In genomic region chr17:79559111-79559887, GRCh38 we compare ENCODE assay signal across 15 cellular contexts. TPM values are rescaled to one million over a fixed set of nuclear protein-coding genes. Genes with fewer than 3 reads are reported as not detected.
A peak's percentile ranks its signal among the peaks of the same experiment; 100 is the strongest.
DNase-seq lines count a peak whose midpoint lies in the region; ATAC-seq and TF ChIP-seq lines count a peak whose summit lies in the region.
"Had no signal": no experiment of that assay in that cellular context is flagged by ENCODE, and none has a peak within 500 bp of the region (broad histone marks: within the 10 kb centered on the region; RNA-seq: fewer than 3 reads in every experiment).

No MANE protein-coding gene starts in this region.

- H3K9ac ChIP-seq in BLaER1 (no peak overlapping the region), neural progenitor cell (no peak overlapping the region)
- H3K9ac ChIP-seq in BLaER1 treated with 17β-estradiol and CSF1 and Interleukin-3, amounts not matched to agents 10 nM and 100 nM, result no peak overlapping the region

- TF ChIP-seq CTCF in chondrocyte (IDR thresholded peaks at IDR 0.05), result no peak
- TF ChIP-seq CTCF in neural progenitor cell (IDR thresholded peaks at IDR 0.05), result no peak
- TF ChIP-seq CTCF in thyroid gland (IDR thresholded peaks at IDR 0.05), result no peak
- no peak for TF ChIP-seq CTCF in tibial artery (IDR thresholded peaks at IDR 0.05)

- H3K79me2 ChIP-seq in neural progenitor cell (ENCODE audit: low read depth), result no peaks in the 10 kb centered on the region

- H3K4me2 ChIP-seq in BLaER1 (peak overlapping the region; percentile 51; the same call in 1 of the 2 replicates), neural progenitor cell (no peak overlapping the region)
- peak overlapping the region in 6 of 11 experiments; percentile 29 to 65 (median 51); a peak in 9 of 22 replicates for H3K4me2 ChIP-seq in BLaER1 treated with 17β-estradiol and CSF1 and Interleukin-3, amounts not matched to agents 10 nM and 100 nM
- H3K4me2 ChIP-seq: A549 had no signal

- no peak for ATAC-seq in GM21723 (IDR thresholded peaks at IDR 0.05; ENCODE audit: unreplicated experiment)
- ATAC-seq: A549 had no signal

- H3K36me3 Mint-ChIP-seq in chondrocyte (ENCODE audit: low read depth) (no peaks in the 10 kb centered on the region), neural progenitor cell (no peaks in the 10 kb centered on the region)

- H3K4me1 ChIP-seq in BLaER1 (peaks cover 76% of the 10 kb centered on the region), neural progenitor cell (peaks cover 9% of the 10 kb centered on the region), thyroid gland (no peaks in the 10 kb centered on the region), tibial artery (no peaks in the 10 kb centered on the region)
- peaks cover 59 to 78% (median 74%) of the 10 kb centered on the region in 10 experiments for H3K4me1 ChIP-seq in BLaER1 treated with 17β-estradiol and CSF1 and Interleukin-3, amounts not matched to agents 10 nM and 100 nM
- H3K4me1 ChIP-seq: BE2C, Caco-2 had no signal

- H3K9me3 ChIP-seq in BLaER1 (no peaks in the 10 kb centered on the region), neural progenitor cell (ENCODE audit: low read depth) (no peaks in the 10 kb centered on the region), thyroid gland (no peaks in the 10 kb centered on the region), tibial artery (no peaks in the 10 kb centered on the region)
- peaks cover 0 to 7% (median 0%) of the 10 kb centered on the region in 11 experiments; a peak in 3 of 22 replicates for H3K9me3 ChIP-seq in BLaER1 treated with 17β-estradiol and CSF1 and Interleukin-3, amounts not matched to agents 10 nM and 100 nM (replicated peaks in 1 of 11)
- H3K9me3 ChIP-seq: BE2C, Caco-2 had no signal

- H3K36me3 ChIP-seq in BLaER1, result no peaks in the 10 kb centered on the region
- H3K36me3 ChIP-seq in BLaER1 treated with 17β-estradiol and CSF1 and Interleukin-3, amounts not matched to agents 10 nM and 100 nM, result no peaks in the 10 kb centered on the region
- H3K36me3 ChIP-seq in neural progenitor cell, result no peaks in the 10 kb centered on the region
- no peaks in the 10 kb centered on the region for H3K36me3 ChIP-seq in thyroid gland
- H3K36me3 ChIP-seq in tibial artery, result no peaks in the 10 kb centered on the region
- H3K36me3 ChIP-seq: BE2C had no signal

- H3K4me3 ChIP-seq in BLaER1 (no peak overlapping the region), neural progenitor cell (no peak overlapping the region), thyroid gland (replicated peaks in 1 of 3) (no peak overlapping the region), tibial artery (no peak overlapping the region)
- no peak overlapping the region for H3K4me3 ChIP-seq in BLaER1 treated with 17β-estradiol and CSF1 and Interleukin-3, amounts not matched to agents 10 nM and 100 nM
- H3K4me3 ChIP-seq: A549 had no signal

- no peak overlapping the region for H3K27ac ChIP-seq in BLaER1
- H3K27ac ChIP-seq in BLaER1 treated with 17β-estradiol and CSF1 and Interleukin-3, amounts not matched to agents 10 nM and 100 nM, result no peak overlapping the region
- no peak overlapping the region for H3K27ac ChIP-seq in neural progenitor cell
- H3K27ac ChIP-seq in thyroid gland, result no peak overlapping the region
- H3K27ac ChIP-seq in tibial artery, result no peak overlapping the region

- H3K27ac Mint-ChIP-seq in chondrocyte (ENCODE audit: unreplicated experiment) (no peak overlapping the region), neural progenitor cell (peak overlapping the region; percentile 41)

- H3K27me3 Mint-ChIP-seq in chondrocyte (ENCODE audit: low read depth) (peaks cover 32% of the 10 kb centered on the region), neural progenitor cell (ENCODE audit: insufficient read depth, low read depth) (peaks cover 6% of the 10 kb centered on the region)

- peaks cover 3% of the 10 kb centered on the region for H3K9me3 Mint-ChIP-seq in chondrocyte (ENCODE audit: low read depth)
- H3K9me3 Mint-ChIP-seq in neural progenitor cell, result peaks cover 3% of the 10 kb centered on the region

- H3K4me1 Mint-ChIP-seq in chondrocyte (ENCODE audit: low read depth), result no peaks in the 10 kb centered on the region
- peaks cover 29% of the 10 kb centered on the region for H3K4me1 Mint-ChIP-seq in neural progenitor cell

- H3K27me3 ChIP-seq in BLaER1 (no peaks in the 10 kb centered on the region), neural progenitor cell (no peaks in the 10 kb centered on the region), thyroid gland (no peaks in the 10 kb centered on the region), tibial artery (peaks cover 0 to 79% of the 10 kb centered on the region in 2 donors)
- H3K27me3 ChIP-seq in BLaER1 treated with 17β-estradiol and CSF1 and Interleukin-3, amounts not matched to agents 10 nM and 100 nM, result peaks cover 0 to 21% (median 0%) of the 10 kb centered on the region in 11 experiments; a peak in 4 of 22 replicates

- no peak overlapping the region for H3K4me3 Mint-ChIP-seq in chondrocyte (ENCODE audit: unreplicated experiment)
- no peak overlapping the region for H3K4me3 Mint-ChIP-seq in neural progenitor cell
- H3K4me3 Mint-ChIP-seq: CD8-positive, alpha-beta memory T cell had no signal

- no peak overlapping the region for H2AFZ ChIP-seq in neural progenitor cell (replicated peaks)

- WGBS in thyroid gland, 2 donors, result 95 to 99% methylated on average over 2 of the region's 2 CpGs

- no peaks in the 10 kb centered on the region for H4K20me1 ChIP-seq in BLaER1
- peaks cover 0 to 9% (median 0%) of the 10 kb centered on the region in 11 experiments; a peak in 4 of 22 replicates for H4K20me1 ChIP-seq in BLaER1 treated with 17β-estradiol and CSF1 and Interleukin-3, amounts not matched to agents 10 nM and 100 nM
- H4K20me1 ChIP-seq in neural progenitor cell (ENCODE audit: low read depth), result no peaks in the 10 kb centered on the region

- TF ChIP-seq POLR2A in thyroid gland (IDR thresholded peaks at IDR 0.05), result no peak

- intact Hi-C loops in thyroid gland (cut with DNase I) (no loop called here), tibial artery (cut with DNase I; ENCODE audit: low total_unique reads) (no loop called here)

- peak; percentile 12 for DNase-seq in chondrocyte (ENCODE audit: low spot score)
- no peak for DNase-seq in neural progenitor cell (ENCODE audit: low spot score)
- no peak for DNase-seq in thyroid gland
- no peak for DNase-seq in tibial artery
- no peak for DNase-seq in kidney glomerular epithelial cell (lab: John Stamatoyannopoulos, UW)
- DNase-seq: BE2C, Caco-2, DND-41, GDM1, HCEC 1CT had no signal

- no peaks in the 10 kb centered on the region for H3F3A ChIP-seq in neural progenitor cell (ENCODE audit: low read depth)

RNA-seq across cellular contexts. Expression of gene RBFOX3, which starts 51.6 kb away (rescaled TPM):
- not detected in 3 replicates for total RNA-seq in chondrocyte
- total RNA-seq in neural progenitor cell (ENCODE audit: low replicate concordance), result 0.30 and 1.6 TPM in 2 replicates
- total RNA-seq in thyroid gland, result not detected
- total RNA-seq: CD8-positive, alpha-beta memory T cell had no signal
